Comparison of ENCODE assay signal across 8 cellular contexts in genomic region chr11:126303623-126304456, GRCh38. TPM values are rescaled to one million over a fixed set of nuclear protein-coding genes. Genes with fewer than 3 reads are reported as not detected.
DNase-seq lines count a peak whose midpoint lies in the region; ATAC-seq and TF ChIP-seq lines count a peak whose summit lies in the region.

A gene with protein sequence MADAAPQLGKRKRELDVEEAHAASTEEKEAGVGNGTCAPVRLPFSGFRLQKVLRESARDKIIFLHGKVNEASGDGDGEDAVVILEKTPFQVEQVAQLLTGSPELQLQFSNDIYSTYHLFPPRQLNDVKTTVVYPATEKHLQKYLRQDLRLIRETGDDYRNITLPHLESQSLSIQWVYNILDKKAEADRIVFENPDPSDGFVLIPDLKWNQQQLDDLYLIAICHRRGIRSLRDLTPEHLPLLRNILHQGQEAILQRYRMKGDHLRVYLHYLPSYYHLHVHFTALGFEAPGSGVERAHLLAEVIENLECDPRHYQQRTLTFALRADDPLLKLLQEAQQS (plus strand): TSS chr11:126304060. CDS start chr11:126304081, 21 bp downstream.

- H3K27ac Mint-ChIP-seq in activated CD4-positive, alpha-beta T cell treated with anti-CD3 and anti-CD28 coated beads, Interleukin-2, amount 10 ng/mL, durations not matched to agents 24 days and 14 days: peak within 1 kb of the TSS; percentile 97

- H3K4me1 Mint-ChIP-seq in activated CD4-positive, alpha-beta T cell treated with anti-CD3 and anti-CD28 coated beads, Interleukin-2, amount 10 ng/mL, durations not matched to agents 24 days and 14 days: peaks cover 19% of the 10 kb centered on the region

- no peak for TF ChIP-seq CTCF in coronary artery (IDR thresholded peaks at IDR 0.05)

- H3K36me3 ChIP-seq in BLaER1: peaks cover 24% of the 10 kb centered on the region

- H3K4me3 ChIP-seq in BLaER1 (peak within 1 kb of the TSS; percentile 75), coronary artery (peak within 1 kb of the TSS; percentile 80)

- peaks cover 36% of the 10 kb centered on the region for H3K4me1 ChIP-seq in BLaER1

- no peaks in the 10 kb centered on the region for H3K27me3 Mint-ChIP-seq in activated CD4-positive, alpha-beta T cell treated with anti-CD3 and anti-CD28 coated beads, Interleukin-2, amount 10 ng/mL, durations not matched to agents 24 days and 14 days

- ATAC-seq in HG03457 (IDR thresholded peaks at IDR 0.05; ENCODE audit: unreplicated experiment): peak; percentile 86

- peak within 1 kb of the TSS; percentile 91 for H3K4me3 Mint-ChIP-seq in activated CD4-positive, alpha-beta T cell treated with anti-CD3 and anti-CD28 coated beads, Interleukin-2, amount 10 ng/mL, durations not matched to agents 24 days and 14 days

- no peaks in the 10 kb centered on the region for H3K27me3 ChIP-seq in BLaER1

- H3K9me3 Mint-ChIP-seq in activated CD4-positive, alpha-beta T cell treated with anti-CD3 and anti-CD28 coated beads, Interleukin-2, amount 10 ng/mL, durations not matched to agents 24 days and 14 days: no peaks in the 10 kb centered on the region

- H3K36me3 Mint-ChIP-seq in activated CD4-positive, alpha-beta T cell treated with anti-CD3 and anti-CD28 coated beads, Interleukin-2, amount 10 ng/mL, durations not matched to agents 24 days and 14 days (ENCODE audit: low read depth): peaks cover 26% of the 10 kb centered on the region

- peak within 1 kb of the TSS; percentile 89 for H3K4me2 ChIP-seq in BLaER1

- H3K9ac ChIP-seq in BLaER1: peak within 1 kb of the TSS; percentile 89

- H4K20me1 ChIP-seq in BLaER1: no peaks in the 10 kb centered on the region

- intact Hi-C loops in activated CD4-positive, alpha-beta T cell treated with anti-CD3 and anti-CD28 coated beads, Interleukin-2, amount 10 ng/mL, durations not matched to agents 24 days and 14 days (cut with micrococcal nuclease): loop anchor here (1.0 kb wide), 5 partner anchors 21 to 712 kb away; partner anchors contain the start of genes FAM118B, FOXRED1, RPUSD4 and STT3A

- H3K9me3 ChIP-seq in BLaER1: no peaks in the 10 kb centered on the region

- H3K27ac ChIP-seq in BLaER1 (peak within 1 kb of the TSS; percentile 91), coronary artery (peak within 1 kb of the TSS; percentile 78 to 93)

- DNase-seq in GM19240 (ENCODE audit: insufficient read length, low spot score): peak; percentile 68
- peak; percentile 100 for DNase-seq in NCI-H526 treated with DMSO at 0.1 percent for 48 hours (lab: John Stamatoyannopoulos, UW)
- DNase-seq in activated CD4-positive, alpha-beta T cell treated with anti-CD3 and anti-CD28 coated beads, Interleukin-2, amount 10 ng/mL, durations not matched to agents 24 days and 14 days: peak; percentile 97
- DNase-seq in coronary artery (ENCODE audit: low spot score): peak; percentile 95
- peak; percentile 97 for DNase-seq in left kidney (ENCODE audit: low read depth, low spot score)
- DNase-seq in stimulated activated CD4-positive, alpha-beta T cell treated with anti-CD3 and anti-CD28 coated beads, Interleukin-2, amount 100 ng/mL, for 24 hours: peak; percentile 87 to 89

RNA-seq across cellular contexts. Expression of the gene that starts here (rescaled TPM):
- 36.0 and 40.2 TPM in 2 replicates for total RNA-seq in activated CD4-positive, alpha-beta T cell treated with anti-CD3 and anti-CD28 coated beads, Interleukin-2, amount 10 ng/mL, durations not matched to agents 24 days and 14 days

Comparison
In these comparisons a context has a peak if more than half of its experiments do, and no peak if none do; other contexts are left out.
1. Peak in every context shown above with its lines: DNase-seq, ATAC-seq, H3K4me3 ChIP-seq and H3K27ac ChIP-seq.